ENCODE assay signal across 25 cellular contexts in genomic region chr3:112615942-112616731, GRCh38. TPM values are rescaled to one million over a fixed set of nuclear protein-coding genes. Genes with fewer than 3 reads are reported as not detected.
DNase-seq lines count a peak whose midpoint lies in the region; TF ChIP-seq lines count a peak whose summit lies in the region.
"Had no signal": no experiment of that assay in that cellular context is flagged by ENCODE, and none has a peak within 500 bp of the region (broad histone marks: within the 10 kb centered on the region; RNA-seq: fewer than 3 reads in every experiment).

No MANE protein-coding gene starts in this region.

- H3K4me3 Mint-ChIP-seq in H9 = peak overlapping the region in 1 of 2 experiments; percentile 35; a peak in 3 of 5 replicates
- H3K4me3 Mint-ChIP-seq: IgD-negative memory B cell had no signal

- no peak overlapping the region for H2BK15ac ChIP-seq in H9 (ENCODE audit: low read depth, low read length)

- no peak overlapping the region for H4K8ac ChIP-seq in H9 (replicated peaks; ENCODE audit: insufficient read length, low read depth, low read length)

- H4K20me1 ChIP-seq in H9 (ENCODE audit: control insufficient read depth, insufficient read depth, insufficient read length) = no peaks in the 10 kb centered on the region
- H4K20me1 ChIP-seq: BLaER1 had no signal

- H3K27me3 Mint-ChIP-seq in H9 (ENCODE audit: low read depth) = no peaks in the 10 kb centered on the region
- H3K27me3 Mint-ChIP-seq: IgD-negative memory B cell had no signal

- peak overlapping the region; percentile 48 for H2AFZ ChIP-seq in H9 (ENCODE audit: low read length)
- H2AFZ ChIP-seq: hepatocyte had no signal

- CTCF ChIA-PET in A673 (lab: Charles Lee) = no interaction called here

- TF ChIP-seq CTCF in A673 (conservative IDR thresholded peaks at IDR 0.05; ENCODE audit: low read depth, low read length) = no peak
- no peak for TF ChIP-seq CTCF in H9 (conservative IDR thresholded peaks at IDR 0.05)
- TF ChIP-seq CTCF in tibial artery (IDR thresholded peaks at IDR 0.05) = no peak

- H2BK5ac ChIP-seq in H9 (ENCODE audit: insufficient read length, low read length) = no peak overlapping the region

- no peak overlapping the region for H2BK120ac ChIP-seq in H9 (ENCODE audit: low read depth, low read length, poor library complexity, severe bottlenecking)

- H4K5ac ChIP-seq in H9 (ENCODE audit: insufficient read length, low read depth, low read length) = no peak overlapping the region

- H3K27me3 ChIP-seq in A673 (replicated peaks; ENCODE audit: insufficient read depth, low read depth, low read length, poor library complexity) (no peaks in the 10 kb centered on the region), H9 (ENCODE audit: insufficient read depth, low read length) (no peaks in the 10 kb centered on the region), tibial artery (no peaks in the 10 kb centered on the region)
- H3K27me3 ChIP-seq: BLaER1, foreskin keratinocyte, hepatocyte had no signal

- H3K4me1 ChIP-seq in A673 (ENCODE audit: insufficient read depth, low read length, poor library complexity, severe bottlenecking) = peaks cover 8% of the 10 kb centered on the region
- peaks cover 5% of the 10 kb centered on the region; the same call in 1 of the 2 replicates for H3K4me1 ChIP-seq in H9 (ENCODE audit: insufficient read depth, low read length)
- peaks cover 0 to 4% (median 1%) of the 10 kb centered on the region in 4 donors for H3K4me1 ChIP-seq in tibial artery
- H3K4me1 ChIP-seq: BLaER1, Caco-2, foreskin keratinocyte had no signal

- no peak overlapping the region for H3K9ac ChIP-seq in H9 (ENCODE audit: extremely low read depth, insufficient read length, low read length)
- H3K9ac ChIP-seq: BLaER1 had no signal

- H3T11ph ChIP-seq in H9 (ENCODE audit: low read length) = no peak overlapping the region

- no peak overlapping the region; the same call in 1 of the 2 replicates for H3K14ac ChIP-seq in H9 (ENCODE audit: insufficient read depth, low read length)

- H2AK5ac ChIP-seq in H9 (ENCODE audit: insufficient read length, low read length) = no peak overlapping the region

- no peak overlapping the region for H3K23ac ChIP-seq in H9 (ENCODE audit: insufficient read length, low read depth, low read length)

- H2BK12ac ChIP-seq in H9 (ENCODE audit: insufficient read length, low read depth, low read length) = no peak overlapping the region

- H3K4me2 ChIP-seq in H9 (ENCODE audit: insufficient read depth, insufficient read length, low read length) = no peak overlapping the region
- H3K4me2 ChIP-seq: A549, BLaER1, hepatocyte had no signal

- no peaks in the 10 kb centered on the region for H3K79me2 ChIP-seq in H9 (ENCODE audit: insufficient read depth, low read length)
- H3K79me2 ChIP-seq: hepatocyte had no signal

- H3K56ac ChIP-seq in H9 (ENCODE audit: insufficient read length, low read depth, low read length) = no peak overlapping the region

- H2BK20ac ChIP-seq in H9 (ENCODE audit: low read depth, low read length, poor library complexity, severe bottlenecking) = no peak overlapping the region

- no peaks in the 10 kb centered on the region; a peak in 1 of 5 replicates for H3K9me3 Mint-ChIP-seq in H9

- no peak overlapping the region for H3K4ac ChIP-seq in H9 (ENCODE audit: low read depth, low read length)

- no CpG with 5 or more reads among the region's 7 CpGs for WGBS in H9 (ENCODE audit: extremely low coverage, insufficient read length, low lambda C conversion rate)

- no peaks in the 10 kb centered on the region for H3K9me3 ChIP-seq in A673 (ENCODE audit: low read depth, low read length, poor library complexity, severe bottlenecking)
- H3K9me3 ChIP-seq in H9 (ENCODE audit: control insufficient read depth, low read depth, low read length) = no peaks in the 10 kb centered on the region
- H3K9me3 ChIP-seq in tibial artery = no peaks in the 10 kb centered on the region
- H3K9me3 ChIP-seq: BLaER1, Caco-2, left ventricle myocardium inferior, mucosa of descending colon had no signal

- peak overlapping the region; percentile 81 to 87 (median 85) for H3K27ac Mint-ChIP-seq in H9
- H3K27ac Mint-ChIP-seq: IgD-negative memory B cell had no signal

- H3K4me1 Mint-ChIP-seq in H9 = peaks cover 20 to 31% of the 10 kb centered on the region in 2 experiments

- H4K91ac ChIP-seq in H9 (ENCODE audit: insufficient read length, low read depth, low read length) = no peak overlapping the region

- H3K27ac ChIP-seq in A673 (ENCODE audit: low read depth, low read length, poor library complexity, severe bottlenecking) (no peak overlapping the region), H9 (ENCODE audit: insufficient read length, low read depth, low read length) (no peak overlapping the region), caudate nucleus (ENCODE audit: low read depth, low read length) (peak overlapping the region; percentile 60), tibial artery (no peak overlapping the region)
- H3K27ac ChIP-seq: A549, BLaER1, foreskin keratinocyte, hepatocyte, HL-60, left ventricle myocardium inferior, WERI-Rb-1 had no signal

- peak overlapping the region; percentile 75 for H3K18ac ChIP-seq in H9 (ENCODE audit: insufficient read length, low read depth, low read length)

- BruUV-seq in A673 (replicated peaks; lab: Mats Ljungman, UMichigan) = no TSS peak

- H3K36me3 Mint-ChIP-seq in H9 (ENCODE audit: insufficient read depth in 1 of 3, low read depth in 3 of 3) = no peaks in the 10 kb centered on the region; a peak in 1 of 7 replicates

- H3K36me3 ChIP-seq in A673 (ENCODE audit: insufficient read depth, low read length, poor library complexity, severe bottlenecking) (no peaks in the 10 kb centered on the region), tibial artery (peaks cover 21 to 35% (median 23%) of the 10 kb centered on the region in 3 donors)
- H3K36me3 ChIP-seq: BLaER1, left ventricle myocardium inferior, WERI-Rb-1 had no signal

- POLR2A ChIA-PET in A673 (lab: Charles Lee; ENCODE audit: low non-redundant PET) = no interaction called here

- H3K23me2 ChIP-seq in H9 (ENCODE audit: insufficient read length, low read depth, low read length, poor library complexity, severe bottlenecking) = no peaks in the 10 kb centered on the region

- DNase-seq in A673 (ENCODE audit: low spot score) (peak; percentile 43), H9 (no peak), caudate nucleus (lab: John Stamatoyannopoulos, UW) (no peak), midbrain (lab: John Stamatoyannopoulos, UW) (peak; percentile 18), tibial artery (no peak), iPS-NIHi11 (ENCODE audit: low spot score) (no peak), NCI-H1417 treated with DMSO at 0.1 percent for 48 hours (lab: John Stamatoyannopoulos, UW) (no peak), retina (no peak)
- DNase-seq: activated CD8-positive, alpha-beta memory T cell treated with anti-CD3 and anti-CD28 coated beads, Interleukin-2, amount 50 U/mL, for 48 hours; activated gamma-delta T cell; Caco-2; effector CD8-positive, alpha-beta T cell; foreskin keratinocyte; left ventricle myocardium inferior; mucosa of descending colon; NCI-H1105 treated with DMSO at 0.1 percent for 48 hours; NCI-H2081; NCI-H774; WERI-Rb-1 had no signal

- H3K4me3 ChIP-seq in A673 (ENCODE audit: low read depth, low read length, poor library complexity, severe bottlenecking) (no peak overlapping the region), tibial artery (no peak overlapping the region)
- H3K4me3 ChIP-seq: A549, BLaER1, hepatocyte, left ventricle myocardium inferior, mucosa of descending colon had no signal

- H3K79me1 ChIP-seq in H9 (ENCODE audit: insufficient read depth, low read depth, low read length, poor library complexity, severe bottlenecking) = no peaks in the 10 kb centered on the region

- intact Hi-C loops in A673 (cut with micrococcal nuclease; ENCODE audit: unreplicated experiment) (no loop called here), tibial artery (cut with DNase I; ENCODE audit: low total_unique reads) (loop anchor here (2.0 kb wide), 1 partner anchor 39 kb away; no protein-coding TSS in a partner anchor)

RNA-seq across cellular contexts. Expression of gene CCDC80, which starts 24.8 kb away (rescaled TPM):
- total RNA-seq in A673 (2021) (4.6 and 4.7 TPM in 2 replicates), H9 (2021) (4.6 and 5.4 TPM in 2 replicates)
- total RNA-seq: T-helper 2 cell treated with Interferon-gamma antibody and Interleukin-4, amounts not matched to agents 100 ng/mL and 5 ng/mL, for 36 hours had no signal

RNA-seq across cellular contexts. Expression of gene SLC35A5, which starts 54.3 kb away (rescaled TPM):
- 20.4 and 20.8 TPM in 2 replicates for total RNA-seq in A673 (2021)
- 40.0 and 44.9 TPM in 2 replicates for total RNA-seq in H9 (2021)

RNA-seq across cellular contexts. Expression of gene ATG3, which starts 54.4 kb away (rescaled TPM):
- total RNA-seq in A673 (2021) (54.5 and 55.2 TPM in 2 replicates), H9 (2021) (59.3 and 60.7 TPM in 2 replicates)

Comparison
In these comparisons a context has a peak if more than half of its experiments do, and no peak if none do; other contexts are left out.
1. DNase-seq: peak in A673 (single experiment) and midbrain (single experiment); none in H9 (single experiment), caudate nucleus (0 of 61), tibial artery (0 of 2), iPS-NIHi11 (single experiment), NCI-H1417 treated with DMSO at 0.1 percent for 48 hours (single experiment) and retina (single experiment).